ENCODE assay signal across 18 cellular contexts in the genomic region with DNA sequence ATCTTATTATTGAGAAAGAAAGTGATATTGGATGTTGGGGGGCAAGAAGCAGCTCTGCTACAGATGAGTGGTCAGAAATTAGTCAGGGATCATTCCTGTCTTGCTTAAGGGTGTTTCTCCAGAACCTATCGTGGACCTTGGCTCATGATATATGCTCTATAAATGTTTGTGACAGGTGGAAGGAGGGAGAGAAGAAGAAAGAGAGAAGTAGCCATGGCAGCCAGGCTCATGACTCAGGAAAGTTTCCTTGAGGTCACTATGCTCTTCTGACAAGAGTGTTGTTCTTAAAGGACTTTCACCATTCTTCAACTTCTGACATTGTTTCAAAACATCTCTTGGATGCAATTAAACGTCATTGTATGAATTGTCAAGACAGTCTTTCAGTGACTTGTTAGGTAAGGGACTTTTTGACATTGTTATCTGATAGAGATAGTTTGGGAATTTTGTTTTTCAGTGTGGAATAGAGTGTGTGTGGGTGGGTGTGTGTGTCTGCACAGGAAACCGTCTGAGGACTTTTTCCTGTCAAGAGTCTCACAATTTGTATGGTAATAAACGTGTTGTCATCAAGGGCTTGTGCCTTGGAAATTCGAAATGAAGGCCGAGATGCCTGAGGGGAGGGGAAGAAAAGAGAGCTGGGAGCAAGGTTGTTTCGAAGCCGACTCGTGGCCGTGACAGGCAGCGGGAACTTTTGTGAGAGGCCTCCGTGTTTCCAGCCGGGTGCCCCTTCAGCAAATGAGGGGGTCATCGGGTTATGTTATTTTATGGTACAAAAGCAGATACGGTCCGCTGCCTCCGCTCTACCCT.
A peak's percentile ranks its signal among the peaks of the same experiment; 100 is the strongest.
DNase-seq lines count a peak whose midpoint lies in the region; ATAC-seq and TF ChIP-seq lines count a peak whose summit lies in the region.
"Had no signal": no experiment of that assay in that cellular context is flagged by ENCODE, and none has a peak within 500 bp of the region (broad histone marks: within the 10 kb centered on the region; RNA-seq: fewer than 3 reads in every experiment).

No MANE protein-coding gene starts in this region.

- H3K4me3 ChIP-seq in SK-N-MC (peak overlapping the region; percentile 56), right cardiac atrium (ENCODE audit: low read length) (no peak overlapping the region), spleen (no peak overlapping the region)
- no peak overlapping the region for H3K4me3 ChIP-seq in CD4-positive, alpha-beta memory T cell (ENCODE audit: low read length in 2 of 2)
- H3K4me3 ChIP-seq: colonic mucosa, gastrocnemius medialis had no signal

- no peaks in the 10 kb centered on the region for H3K27me3 Mint-ChIP-seq in activated naive CD4-positive, alpha-beta T cell treated with anti-CD3 and anti-CD28 coated beads for 36 hours (ENCODE audit: low read depth)
- H3K27me3 Mint-ChIP-seq in CD4-positive, alpha-beta memory T cell, result no peaks in the 10 kb centered on the region

- CTCF ChIA-PET in activated naive CD4-positive, alpha-beta T cell treated with anti-CD3 and anti-CD28 coated beads for 36 hours (lab: Charles Lee), result interaction anchor here (1.2 kb wide), 1 partner anchor 27 kb away, joined by 4 read pairs; no protein-coding TSS in a partner anchor
- CTCF ChIA-PET in CD4-positive, alpha-beta memory T cell (lab: Charles Lee; ENCODE audit: partially characterized antibody), result no interaction called here

- peak overlapping the region; percentile 74 for H3K27ac Mint-ChIP-seq in activated naive CD4-positive, alpha-beta T cell treated with anti-CD3 and anti-CD28 coated beads for 36 hours
- H3K27ac Mint-ChIP-seq in CD4-positive, alpha-beta memory T cell, result no peak overlapping the region
- H3K27ac Mint-ChIP-seq: HFFc6; natural killer cell treated with Interleukin-12 subunit alpha and Interleukin-12 subunit beta and Interleukin-15 and Interleukin-18, amount 100 ng/mL, for 72 hours had no signal

- H3K36me3 Mint-ChIP-seq in activated naive CD4-positive, alpha-beta T cell treated with anti-CD3 and anti-CD28 coated beads for 36 hours (ENCODE audit: low read depth), result no peaks in the 10 kb centered on the region
- H3K36me3 Mint-ChIP-seq in CD4-positive, alpha-beta memory T cell, result no peaks in the 10 kb centered on the region
- H3K36me3 Mint-ChIP-seq: natural killer cell treated with Interleukin-12 subunit alpha and Interleukin-12 subunit beta and Interleukin-15 and Interleukin-18, amount 100 ng/mL, for 72 hours had no signal

- DNase-seq in activated naive CD4-positive, alpha-beta T cell treated with anti-CD3 and anti-CD28 coated beads for 36 hours, result peak; percentile 15
- DNase-seq in activated naive CD4-positive, alpha-beta T cell treated with anti-CD3 and anti-CD28 coated beads, Interleukin-2, amount 50 U/mL, for 16 hours, result no peak
- DNase-seq in SK-N-MC (ENCODE audit: low read depth, low spot score) (no peak), right cardiac atrium (no peak), spleen (no peak), 8988T (no peak)
- DNase-seq in CD4-positive, alpha-beta memory T cell, result no peak
- DNase-seq: activated CD4-positive, alpha-beta T cell treated with anti-CD3 and anti-CD28 coated beads, Interleukin-2, amount 50 U/mL, for 4 hours; colonic mucosa; HFFc6; Karpas-422; NCI-H1105 treated with DMSO at 0.1 percent for 48 hours; stimulated activated CD4-positive, alpha-beta T cell treated with anti-CD3 and anti-CD28 coated beads, Interleukin-1b, Interleukin-23, amount 100 ng/mL, for 48 hours had no signal

- H3K27ac ChIP-seq in SK-N-MC (no peak overlapping the region), right cardiac atrium (ENCODE audit: low read length) (peak overlapping the region; percentile 59), spleen (peak overlapping the region in 5 of 8 donors; percentile 18 to 63 (median 54))
- no peak overlapping the region for H3K27ac ChIP-seq in CD4-positive, alpha-beta memory T cell (ENCODE audit: low read depth, low read length)
- H3K27ac ChIP-seq: colonic mucosa had no signal

- H3K4me1 Mint-ChIP-seq in activated naive CD4-positive, alpha-beta T cell treated with anti-CD3 and anti-CD28 coated beads for 36 hours (ENCODE audit: low read depth), result peaks cover 31% of the 10 kb centered on the region
- H3K4me1 Mint-ChIP-seq in CD4-positive, alpha-beta memory T cell, result peaks cover 4 to 11% (median 8%) of the 10 kb centered on the region in 4 donors

- H3K36me3 ChIP-seq in SK-N-MC (ENCODE audit: insufficient read depth, low read length), result no peaks in the 10 kb centered on the region
- H3K36me3 ChIP-seq in spleen, result no peaks in the 10 kb centered on the region
- H3K36me3 ChIP-seq in CD4-positive, alpha-beta memory T cell (ENCODE audit: insufficient read depth, low read length), result no peaks in the 10 kb centered on the region
- H3K36me3 ChIP-seq: colonic mucosa, gastrocnemius medialis had no signal

- no peaks in the 10 kb centered on the region for H3K27me3 ChIP-seq in right cardiac atrium (ENCODE audit: control insufficient read depth, insufficient read depth)
- peaks cover 0 to 6% (median 0%) of the 10 kb centered on the region in 7 donors for H3K27me3 ChIP-seq in spleen (replicated peaks in 1 of 7)
- no peaks in the 10 kb centered on the region for H3K27me3 ChIP-seq in CD4-positive, alpha-beta memory T cell (ENCODE audit: insufficient read depth, low read length)
- H3K27me3 ChIP-seq: colonic mucosa, gastrocnemius medialis had no signal

- H3K4me1 ChIP-seq in right cardiac atrium (ENCODE audit: control insufficient read depth, insufficient read depth, low read length) (peaks cover 9% of the 10 kb centered on the region), spleen (peaks cover 0 to 12% (median 2%) of the 10 kb centered on the region in 6 donors)
- no peaks in the 10 kb centered on the region for H3K4me1 ChIP-seq in CD4-positive, alpha-beta memory T cell (ENCODE audit: insufficient read depth, low read length)
- H3K4me1 ChIP-seq: colonic mucosa, gastrocnemius medialis had no signal

- TF ChIP-seq POLR2A in spleen (IDR thresholded peaks at IDR 0.05), result no peak

- peak; percentile 47 to 50 for ATAC-seq in right cardiac atrium
- no peak for ATAC-seq in HG03432 (IDR thresholded peaks at IDR 0.05; ENCODE audit: unreplicated experiment)
- ATAC-seq: gastrocnemius medialis; natural killer cell treated with Interleukin-12 subunit alpha and Interleukin-12 subunit beta and Interleukin-15 and Interleukin-18, amount 100 ng/mL, for 72 hours; Panc1; SK-N-SH treated with all-trans-retinoic acid at 6 μM for 48 hours had no signal

- intact Hi-C loops in activated naive CD4-positive, alpha-beta T cell treated with anti-CD3 and anti-CD28 coated beads for 36 hours (cut with micrococcal nuclease), result no loop called here
- intact Hi-C loops in right cardiac atrium (cut with DNase I) (no loop called here), spleen (cut with DNase I; ENCODE audit: low total_unique reads) (no loop called here)
- intact Hi-C loops in CD4-positive, alpha-beta memory T cell (cut with micrococcal nuclease), result no loop called here

- TF ChIP-seq CTCF in spleen (IDR thresholded peaks at IDR 0.05 in 8 of 11, conservative IDR thresholded peaks at IDR 0.05 in 3 of 11), result no peak

- POLR2A ChIA-PET in CD4-positive, alpha-beta memory T cell (lab: Charles Lee; ENCODE audit: partially characterized antibody), result no interaction called here

- no peak overlapping the region for H3K4me3 Mint-ChIP-seq in activated naive CD4-positive, alpha-beta T cell treated with anti-CD3 and anti-CD28 coated beads for 36 hours
- no peak overlapping the region for H3K4me3 Mint-ChIP-seq in CD4-positive, alpha-beta memory T cell
- H3K4me3 Mint-ChIP-seq: HFFc6; natural killer cell treated with Interleukin-12 subunit alpha and Interleukin-12 subunit beta and Interleukin-15 and Interleukin-18, amount 100 ng/mL, for 72 hours had no signal

- no peaks in the 10 kb centered on the region for H3K9me3 ChIP-seq in SK-N-MC (ENCODE audit: low read depth, low read length)
- no peaks in the 10 kb centered on the region for H3K9me3 ChIP-seq in right cardiac atrium (ENCODE audit: control insufficient read depth, low read length)
- no peaks in the 10 kb centered on the region for H3K9me3 ChIP-seq in spleen
- no peaks in the 10 kb centered on the region for H3K9me3 ChIP-seq in CD4-positive, alpha-beta memory T cell (ENCODE audit: control insufficient read depth in 1 of 2, low read length in 2 of 2)
- H3K9me3 ChIP-seq: colonic mucosa, gastrocnemius medialis had no signal

- H3K9me3 Mint-ChIP-seq in activated naive CD4-positive, alpha-beta T cell treated with anti-CD3 and anti-CD28 coated beads for 36 hours, result peaks cover 3% of the 10 kb centered on the region
- no peaks in the 10 kb centered on the region for H3K9me3 Mint-ChIP-seq in CD4-positive, alpha-beta memory T cell
- H3K9me3 Mint-ChIP-seq: HFFc6; natural killer cell treated with Interleukin-12 subunit alpha and Interleukin-12 subunit beta and Interleukin-15 and Interleukin-18, amount 100 ng/mL, for 72 hours had no signal

- 35% methylated on average over 17 of the region's 17 CpGs for WGBS in right cardiac atrium
- WGBS in spleen, 5 donors, result 45 to 67% (median 53%) methylated on average over 17 of the region's 17 CpGs

- H3K9ac ChIP-seq in SK-N-MC (ENCODE audit: insufficient read length), result no peak overlapping the region

Comparison
In these comparisons a context has a peak if more than half of its experiments do, and no peak if none do; other contexts are left out.
1. H3K27ac ChIP-seq: peak in right cardiac atrium (single experiment) and spleen (5 of 8); none in SK-N-MC (single experiment) and CD4-positive, alpha-beta memory T cell (single experiment).